16 cellular contexts compared by ENCODE assay signal in genomic region chr11:117408356-117408755, GRCh38.
A peak's percentile ranks its signal among the peaks of the same experiment; 100 is the strongest.
DNase-seq lines count a peak whose midpoint lies in the region; ATAC-seq lines count a peak whose summit lies in the region.
"Had no signal": no experiment of that assay in that cellular context is flagged by ENCODE, and none has a peak within 500 bp of the region (broad histone marks: within the 10 kb centered on the region; RNA-seq: fewer than 3 reads in every experiment).

No MANE protein-coding gene starts in this region.

- H3K36me3 Mint-ChIP-seq in stimulated activated effector memory CD8-positive, alpha-beta T cell treated with anti-CD3 and anti-CD28 coated beads, Interleukin-12 subunit alpha, Interleukin-12 subunit beta, amount 100 ng/mL, for 72 hours: peaks cover 38% of the 10 kb centered on the region

- H3K4me3 Mint-ChIP-seq in stimulated activated effector memory CD8-positive, alpha-beta T cell treated with anti-CD3 and anti-CD28 coated beads, Interleukin-12 subunit alpha, Interleukin-12 subunit beta, amount 100 ng/mL, for 72 hours: no peak overlapping the region
- H3K4me3 Mint-ChIP-seq: CD4-positive, alpha-beta memory T cell; GM23338; H9 had no signal

- intact Hi-C loops in posterior vena cava (cut with DNase I): no loop called here

- H3K4me1 Mint-ChIP-seq in stimulated activated effector memory CD8-positive, alpha-beta T cell treated with anti-CD3 and anti-CD28 coated beads, Interleukin-12 subunit alpha, Interleukin-12 subunit beta, amount 100 ng/mL, for 72 hours: no peaks in the 10 kb centered on the region
- H3K4me1 Mint-ChIP-seq: CD4-positive, alpha-beta memory T cell had no signal

- no peak for ATAC-seq in stimulated activated effector memory CD8-positive, alpha-beta T cell treated with anti-CD3 and anti-CD28 coated beads, Interleukin-12 subunit alpha, Interleukin-12 subunit beta, amount 100 ng/mL, for 72 hours
- no peak for ATAC-seq in GM18517 (IDR thresholded peaks at IDR 0.05; ENCODE audit: unreplicated experiment)
- ATAC-seq: GM12878, GM23338, HCT116 had no signal

- H3K27ac Mint-ChIP-seq in stimulated activated effector memory CD8-positive, alpha-beta T cell treated with anti-CD3 and anti-CD28 coated beads, Interleukin-12 subunit alpha, Interleukin-12 subunit beta, amount 100 ng/mL, for 72 hours: peak overlapping the region; percentile 40
- H3K27ac Mint-ChIP-seq: CD4-positive, alpha-beta memory T cell; GM23338; H9 had no signal

- H3K9me3 Mint-ChIP-seq in stimulated activated effector memory CD8-positive, alpha-beta T cell treated with anti-CD3 and anti-CD28 coated beads, Interleukin-12 subunit alpha, Interleukin-12 subunit beta, amount 100 ng/mL, for 72 hours: peaks cover 2% of the 10 kb centered on the region

- DNase-seq in mesenteric fat pad (ENCODE audit: low spot score): peak; percentile 30
- DNase-seq in posterior vena cava (ENCODE audit: low spot score): peak; percentile 58
- no peak for DNase-seq in stimulated activated effector memory CD8-positive, alpha-beta T cell treated with anti-CD3 and anti-CD28 coated beads, Interleukin-12 subunit alpha, Interleukin-12 subunit beta, amount 100 ng/mL, for 72 hours (ENCODE audit: low spot score in 2 of 2)
- DNase-seq in T-helper 2 cell: no peak
- DNase-seq in stimulated activated CD8-positive, alpha-beta memory T cell treated with anti-CD3 and anti-CD28 coated beads, Interleukin-4, amount 100 ng/mL, for 48 hours: no peak
- DNase-seq: C1 segment of cervical spinal cord; CD4-positive, alpha-beta memory T cell; DMS153; DMS79; EL; GDM1; H9 had no signal

Comparison
In these comparisons a context has a peak if more than half of its experiments do, and no peak if none do; other contexts are left out.
1. DNase-seq: peak in mesenteric fat pad (single experiment) and posterior vena cava (single experiment); none in stimulated activated effector memory CD8-positive, alpha-beta T cell treated with anti-CD3 and anti-CD28 coated beads, Interleukin-12 subunit alpha, Interleukin-12 subunit beta, amount 100 ng/mL, for 72 hours (0 of 2), T-helper 2 cell (0 of 5) and stimulated activated CD8-positive, alpha-beta memory T cell treated with anti-CD3 and anti-CD28 coated beads, Interleukin-4, amount 100 ng/mL, for 48 hours (single experiment).